In genomic region chr7:112207106-112207592, GRCh38 we compare ENCODE assay signal across 8 cellular contexts. TPM values are rescaled to one million over a fixed set of nuclear protein-coding genes. Genes with fewer than 3 reads are reported as not detected.
A peak's percentile ranks its signal among the peaks of the same experiment; 100 is the strongest.
DNase-seq lines count a peak whose midpoint lies in the region; FAIRE-seq and TF ChIP-seq lines count a peak whose summit lies in the region.

No MANE protein-coding gene starts in this region.

- in situ Hi-C loops in KBM-7 (cut with MboI; ENCODE audit: low pct_unique_long_range_greater_than_20kb, low sequenced_read_pairs): no loop called here

- H3K9ac ChIP-seq in adipocyte (ENCODE audit: low read length): peak overlapping the region; percentile 90

- H3K4me3 ChIP-seq in adipocyte (ENCODE audit: low read length): peak overlapping the region; percentile 98
- peak overlapping the region; percentile 96 for H3K4me3 ChIP-seq in suprapubic skin

- 0% methylated on average over 8 of the region's 8 CpGs for WGBS in suprapubic skin

- H3K36me3 ChIP-seq in adipocyte (ENCODE audit: control insufficient read depth, insufficient read depth, low read length, severe bottlenecking) (no peaks in the 10 kb centered on the region), suprapubic skin (no peaks in the 10 kb centered on the region)

- H3K27me3 ChIP-seq in adipocyte (replicated peaks; ENCODE audit: control insufficient read depth, insufficient read depth, low read length) (no peaks in the 10 kb centered on the region), suprapubic skin (no peaks in the 10 kb centered on the region)

- TF ChIP-seq EP300 in suprapubic skin (IDR thresholded peaks at IDR 0.05): no peak

- H3K4me1 ChIP-seq in adipocyte (ENCODE audit: control insufficient read depth, insufficient read depth, low read length) (peaks cover 28% of the 10 kb centered on the region), suprapubic skin (peaks cover 30% of the 10 kb centered on the region)

- peak; percentile 8 for DNase-seq in COR-L47 (lab: John Stamatoyannopoulos, UW)
- peak; percentile 59 for DNase-seq in HT-29 (ENCODE audit: low spot score)
- DNase-seq in adipocyte (ENCODE audit: low read depth): peak; percentile 58
- DNase-seq in kidney glomerular epithelial cell (lab: John Stamatoyannopoulos, UW): peak; percentile 29
- DNase-seq in suprapubic skin (ENCODE audit: low spot score in 2 of 2): no peak
- no peak for DNase-seq in D721Med (ENCODE audit: insufficient read length, low spot score)
- DNase-seq in NK-92 (lab: John Stamatoyannopoulos, UW; ENCODE audit: unreplicated experiment): no peak
- DNase-seq in KBM-7: no peak

- FAIRE-seq in D721Med (lab: Jason Lieb, UNC): no peak

- TF ChIP-seq CTCF in suprapubic skin (IDR thresholded peaks at IDR 0.05): no peak
- no peak for TF ChIP-seq CTCF in D721Med (IDR thresholded peaks at IDR 0.05; ENCODE audit: insufficient read depth, missing control alignments)

- H3K27ac ChIP-seq in suprapubic skin: peak overlapping the region; percentile 81

- no peaks in the 10 kb centered on the region for H3K9me3 ChIP-seq in adipocyte (ENCODE audit: control insufficient read depth, low read length)
- no peaks in the 10 kb centered on the region for H3K9me3 ChIP-seq in suprapubic skin

- no peak for TF ChIP-seq POLR2A in suprapubic skin (IDR thresholded peaks at IDR 0.05)

RNA-seq across cellular contexts. Expression of gene ZNF277, which starts 0.7 kb away (rescaled TPM):
- total RNA-seq in HT-29 (2014; rRNA removed; shearing (Covaris generic)): 7.9 and 11.0 TPM in 2 replicates
- 10 to 100 TPM; 16.5 to 31.9 (median 25.5) TPM for total RNA-seq in suprapubic skin

RNA-seq across cellular contexts. Expression of gene DOCK4, which starts 0.9 kb away (rescaled TPM):
- 3.2 and 4.9 TPM in 2 replicates for total RNA-seq in HT-29 (2014; rRNA removed; shearing (Covaris generic))
- 10 to 100 TPM in 2 of 4 donors, 1 to 10 TPM in 2; 6.4 to 20.5 (median 9.7) TPM for total RNA-seq in suprapubic skin

Comparison
In these comparisons a context has a peak if more than half of its experiments do, and no peak if none do; other contexts are left out.
1. DNase-seq: peak in COR-L47 (single experiment), HT-29 (single experiment), adipocyte (single experiment) and kidney glomerular epithelial cell (single experiment); none in suprapubic skin (0 of 2), D721Med (single experiment), NK-92 (single experiment) and KBM-7 (single experiment).